In the genomic region with DNA sequence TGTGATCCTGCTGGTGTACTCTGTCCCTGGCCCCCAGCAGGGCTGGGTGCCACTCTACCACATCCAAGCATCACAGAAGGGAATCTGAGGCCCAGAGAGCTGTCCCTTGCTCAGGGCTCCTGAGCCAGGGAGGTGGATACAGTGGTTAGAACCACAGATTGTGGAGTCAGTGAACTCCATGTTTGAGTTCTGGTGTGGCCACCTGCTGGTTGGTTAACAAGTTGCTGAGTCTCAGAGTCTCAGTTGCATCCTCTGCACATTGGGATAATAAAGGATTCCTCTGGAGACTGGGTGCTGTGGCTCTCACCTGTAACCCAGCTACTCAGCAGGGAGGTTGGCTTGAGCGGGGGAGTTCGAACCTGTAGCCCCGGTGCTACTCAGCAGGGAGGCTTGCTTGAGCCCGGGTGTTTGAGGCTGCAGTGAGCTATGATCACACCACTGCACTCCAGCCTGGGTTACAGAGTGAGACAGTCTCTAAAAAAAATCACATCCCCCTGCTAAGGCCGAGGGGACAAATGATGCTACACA, we compare ENCODE assay signal across 10 cellular contexts. TPM values are rescaled to one million over a fixed set of nuclear protein-coding genes. Genes with fewer than 3 reads are reported as not detected.
DNase-seq lines count a peak whose midpoint lies in the region; ATAC-seq and TF ChIP-seq lines count a peak whose summit lies in the region.
"Had no signal": no experiment of that assay in that cellular context is flagged by ENCODE, and none has a peak within 500 bp of the region (broad histone marks: within the 10 kb centered on the region; RNA-seq: fewer than 3 reads in every experiment).

No MANE protein-coding gene starts in this region.

- no peaks in the 10 kb centered on the region for H3K9me3 ChIP-seq in Loucy (ENCODE audit: insufficient read depth, low read depth, low read length)
- no peaks in the 10 kb centered on the region for H3K9me3 ChIP-seq in neural progenitor cell (ENCODE audit: low read depth)
- H3K9me3 ChIP-seq: stomach had no signal

- H3K4me2 ChIP-seq in Loucy (ENCODE audit: low read depth, low read length, poor library complexity, severe bottlenecking): no peak overlapping the region
- H3K4me2 ChIP-seq in neural progenitor cell: peak overlapping the region; percentile 19

- no peaks in the 10 kb centered on the region for H3K9me2 ChIP-seq in Loucy (replicated peaks; ENCODE audit: low read depth, low read length)

- H3K4me3 ChIP-seq in Loucy (ENCODE audit: low read length, poor library complexity, severe bottlenecking): no peak overlapping the region
- H3K4me3 ChIP-seq in neural progenitor cell: no peak overlapping the region
- H3K4me3 ChIP-seq: stomach had no signal

- H3K9me3 Mint-ChIP-seq in chondrocyte (ENCODE audit: low read depth) (no peaks in the 10 kb centered on the region), neural progenitor cell (no peaks in the 10 kb centered on the region)
- H3K9me3 Mint-ChIP-seq: activated naive CD4-positive, alpha-beta T cell treated with anti-CD3 and anti-CD28 coated beads, Interleukin-2, amount 50 U/mL, for 72 hours had no signal

- DNase-seq in NCI-H1436 (lab: John Stamatoyannopoulos, UW) (peak; percentile 20), NCI-H1436 treated with DMSO at 0.1 percent for 48 hours (lab: John Stamatoyannopoulos, UW) (no peak), chondrocyte (ENCODE audit: low spot score) (no peak), neural progenitor cell (ENCODE audit: low spot score) (no peak), activated T-cell treated with anti-CD3 and anti-CD28 coated beads for 4 hours (no peak), NCI-H774 (lab: John Stamatoyannopoulos, UW) (no peak)
- DNase-seq: stomach had no signal

- H3K79me2 ChIP-seq in Loucy (ENCODE audit: insufficient read depth, low read length): no peaks in the 10 kb centered on the region
- H3K79me2 ChIP-seq in neural progenitor cell (ENCODE audit: low read depth): no peaks in the 10 kb centered on the region

- no peaks in the 10 kb centered on the region for H3K36me3 Mint-ChIP-seq in chondrocyte (ENCODE audit: low read depth)
- no peaks in the 10 kb centered on the region for H3K36me3 Mint-ChIP-seq in neural progenitor cell
- H3K36me3 Mint-ChIP-seq: activated naive CD4-positive, alpha-beta T cell treated with anti-CD3 and anti-CD28 coated beads, Interleukin-2, amount 50 U/mL, for 72 hours had no signal

- H3K4me3 Mint-ChIP-seq in chondrocyte (ENCODE audit: unreplicated experiment) (no peak overlapping the region), neural progenitor cell (no peak overlapping the region)

- H3K9ac ChIP-seq in Loucy (ENCODE audit: low read depth, low read length, poor library complexity, severe bottlenecking) (no peak overlapping the region), neural progenitor cell (no peak overlapping the region)

- H3K4me1 ChIP-seq in Loucy (ENCODE audit: insufficient read depth, low read length, poor library complexity, severe bottlenecking) (no peaks in the 10 kb centered on the region), neural progenitor cell (peaks cover 38% of the 10 kb centered on the region)
- H3K4me1 ChIP-seq: stomach had no signal

- no peak overlapping the region for H3K27ac ChIP-seq in neural progenitor cell
- H3K27ac ChIP-seq: stomach had no signal

- H3K36me3 ChIP-seq in Loucy (ENCODE audit: insufficient read depth, low read length): no peaks in the 10 kb centered on the region
- no peaks in the 10 kb centered on the region for H3K36me3 ChIP-seq in neural progenitor cell
- H3K36me3 ChIP-seq: stomach had no signal

- H3F3A ChIP-seq in Loucy (ENCODE audit: low read depth): no peaks in the 10 kb centered on the region
- H3F3A ChIP-seq in neural progenitor cell (ENCODE audit: low read depth): peaks cover 15% of the 10 kb centered on the region

- ATAC-seq in HG02981 (IDR thresholded peaks at IDR 0.05; ENCODE audit: unreplicated experiment): no peak
- ATAC-seq: activated naive CD4-positive, alpha-beta T cell treated with anti-CD3 and anti-CD28 coated beads, Interleukin-2, amount 50 U/mL, for 72 hours had no signal

- H3K27me3 Mint-ChIP-seq in chondrocyte (ENCODE audit: low read depth) (peaks cover 45% of the 10 kb centered on the region), neural progenitor cell (ENCODE audit: insufficient read depth, low read depth) (peaks cover 18% of the 10 kb centered on the region)

- no peak overlapping the region for H3K27ac Mint-ChIP-seq in chondrocyte (ENCODE audit: unreplicated experiment)
- no peak overlapping the region for H3K27ac Mint-ChIP-seq in neural progenitor cell
- H3K27ac Mint-ChIP-seq: activated naive CD4-positive, alpha-beta T cell treated with anti-CD3 and anti-CD28 coated beads, Interleukin-2, amount 50 U/mL, for 72 hours had no signal

- H3K27me3 ChIP-seq in Loucy (ENCODE audit: insufficient read depth, low read length, poor library complexity, severe bottlenecking) (no peaks in the 10 kb centered on the region), neural progenitor cell (no peaks in the 10 kb centered on the region)

- no peak overlapping the region for H2AFZ ChIP-seq in Loucy (ENCODE audit: low read length)
- H2AFZ ChIP-seq in neural progenitor cell (replicated peaks): no peak overlapping the region

- H3K4me1 Mint-ChIP-seq in chondrocyte (ENCODE audit: low read depth) (no peaks in the 10 kb centered on the region), neural progenitor cell (peaks cover 15% of the 10 kb centered on the region)

- H4K20me1 ChIP-seq in Loucy (ENCODE audit: insufficient read depth, low read length, poor library complexity, severe bottlenecking): no peaks in the 10 kb centered on the region
- H4K20me1 ChIP-seq in neural progenitor cell (ENCODE audit: low read depth): no peaks in the 10 kb centered on the region

- peak; percentile 49 for TF ChIP-seq CTCF in Loucy (conservative IDR thresholded peaks at IDR 0.05; ENCODE audit: low read length)
- TF ChIP-seq CTCF in chondrocyte (IDR thresholded peaks at IDR 0.05): peak; percentile 58
- TF ChIP-seq CTCF in neural progenitor cell (IDR thresholded peaks at IDR 0.05): peak; percentile 40

RNA-seq across cellular contexts. Expression of a gene that starts 39.4 kb away (rescaled TPM):
- total RNA-seq in chondrocyte (11.7 to 14.1 TPM (median 13.7 TPM) in 3 replicates), neural progenitor cell (ENCODE audit: low replicate concordance) (8.3 and 20.1 TPM in 2 replicates)

RNA-seq across cellular contexts. Expression of a gene that starts 39.7 kb away (rescaled TPM):
- total RNA-seq in chondrocyte (22.6 to 29.1 TPM (median 23.3 TPM) in 3 replicates), neural progenitor cell (ENCODE audit: low replicate concordance) (24.7 and 34.5 TPM in 2 replicates)
